In the genomic region with DNA sequence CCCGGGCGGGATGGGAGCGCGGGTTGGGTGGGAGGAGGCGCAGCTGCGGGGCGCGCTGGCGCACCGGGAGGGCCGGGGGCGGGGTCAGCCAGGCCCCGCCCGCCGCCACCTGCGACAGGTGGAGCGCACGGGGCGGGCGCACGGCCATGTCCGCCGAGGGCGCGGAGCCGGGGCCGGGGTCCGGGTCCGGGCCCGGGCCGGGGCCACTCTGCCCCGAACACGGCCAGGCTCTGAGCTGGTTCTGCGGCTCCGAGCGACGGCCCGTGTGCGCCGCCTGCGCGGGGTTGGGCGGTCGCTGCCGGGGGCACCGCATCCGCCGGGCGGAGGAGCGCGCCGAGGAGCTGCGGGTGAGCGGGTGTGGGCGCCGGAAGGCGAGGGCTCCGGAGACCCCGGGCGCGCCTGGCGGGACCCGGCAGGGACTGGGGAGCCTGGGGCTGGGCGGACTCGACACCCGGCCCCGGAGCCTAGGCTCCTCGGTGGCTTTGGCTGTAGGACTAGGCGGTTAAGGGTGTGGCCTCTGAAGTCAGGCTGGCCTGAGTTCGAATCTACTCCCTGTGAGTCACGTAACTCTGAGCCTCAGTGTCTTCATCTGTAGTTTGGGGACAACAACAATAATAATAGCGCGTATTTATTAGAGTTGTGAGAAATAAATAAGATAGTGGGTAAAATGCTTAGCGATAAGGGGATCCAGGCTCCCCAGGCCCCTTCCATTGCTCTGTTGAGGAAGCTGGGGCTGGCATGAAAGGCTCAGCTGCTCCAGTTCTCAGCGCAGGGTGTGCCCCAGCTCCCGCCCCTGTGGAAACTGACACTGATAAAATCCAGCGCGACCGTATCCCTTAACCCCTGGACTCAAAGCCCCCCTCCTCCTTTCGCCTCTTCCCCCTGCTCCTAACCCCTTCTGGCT, we compare ENCODE assay signal across 8 cellular contexts. TPM values are rescaled to one million over a fixed set of nuclear protein-coding genes. Genes with fewer than 3 reads are reported as not detected.
DNase-seq lines count a peak whose midpoint lies in the region; ATAC-seq and TF ChIP-seq lines count a peak whose summit lies in the region.

Gene BSPRY (plus strand): TSS at position 108 of the 904 bp plus-strand sequence. CDS start 39 bp downstream, at position 147.

- intact Hi-C loops in uterus (cut with DNase I; ENCODE audit: low total_unique reads): no loop called here

- H3K4me3 ChIP-seq in adipocyte (ENCODE audit: low read length): peak within 1 kb of the TSS; percentile 62
- H3K4me3 ChIP-seq in uterus: peak within 1 kb of the TSS in 1 of 2 donors; percentile 28

- no peak for TF ChIP-seq CTCF in uterus (IDR thresholded peaks at IDR 0.05)

- TF ChIP-seq POLR2A in uterus (IDR thresholded peaks at IDR 0.05): peak in 1 of 2 donors; percentile 19

- ATAC-seq in GM21529 (IDR thresholded peaks at IDR 0.05; ENCODE audit: unreplicated experiment): peak; percentile 36
- no peak for ATAC-seq in GM19467 (IDR thresholded peaks at IDR 0.05; ENCODE audit: unreplicated experiment)

- H3K27ac ChIP-seq in uterus: no peak within 1 kb of the TSS

- H3K9me3 ChIP-seq in adipocyte (ENCODE audit: control insufficient read depth, low read length) (no peaks in the 10 kb centered on the region), uterus (no peaks in the 10 kb centered on the region)

- H3K36me3 ChIP-seq in adipocyte (ENCODE audit: control insufficient read depth, insufficient read depth, low read length, severe bottlenecking): no peaks in the 10 kb centered on the region
- no peaks in the 10 kb centered on the region for H3K36me3 ChIP-seq in uterus

- DNase-seq in DMS53 (lab: John Stamatoyannopoulos, UW) (peak; percentile 81), NOMO-1 treated with DMSO at 0.1 percent for 48 hours (lab: John Stamatoyannopoulos, UW; ENCODE audit: unreplicated experiment) (peak; percentile 48), adipocyte (ENCODE audit: low read depth) (no peak), iPS-NIHi7 (ENCODE audit: extremely low spot score) (peak; percentile 82), uterus (no peak)
- DNase-seq in stimulated activated CD8-positive, alpha-beta memory T cell treated with anti-CD3 and anti-CD28 coated beads, Interleukin-12 subunit alpha, Interleukin-12 subunit beta, amount 100 ng/mL, for 4 hours (ENCODE audit: low read depth): peak; percentile 10

- peaks cover 4% of the 10 kb centered on the region for H3K4me1 ChIP-seq in adipocyte (ENCODE audit: control insufficient read depth, insufficient read depth, low read length)
- H3K4me1 ChIP-seq in uterus: peaks cover 0 to 10% of the 10 kb centered on the region in 2 donors

- no peak within 1 kb of the TSS for H3K9ac ChIP-seq in adipocyte (ENCODE audit: low read length)

- peaks cover 45% of the 10 kb centered on the region for H3K27me3 ChIP-seq in adipocyte (replicated peaks; ENCODE audit: control insufficient read depth, insufficient read depth, low read length)
- H3K27me3 ChIP-seq in uterus: peaks cover 3 to 14% of the 10 kb centered on the region in 2 donors

RNA-seq across cellular contexts. Expression of gene BSPRY, which starts in this region (rescaled TPM):
- total RNA-seq in uterus: 1 to 10 TPM in 1 of 4 donors, under 1 TPM in 1, not detected in 2; 0.40 to 1.9 TPM

Comparison
In these comparisons a context has a peak if more than half of its experiments do, and no peak if none do; other contexts are left out.
1. DNase-seq: peak in DMS53 (single experiment), NOMO-1 treated with DMSO at 0.1 percent for 48 hours (single experiment), iPS-NIHi7 (single experiment) and stimulated activated CD8-positive, alpha-beta memory T cell treated with anti-CD3 and anti-CD28 coated beads, Interleukin-12 subunit alpha, Interleukin-12 subunit beta, amount 100 ng/mL, for 4 hours (single experiment); none in adipocyte (single experiment) and uterus (0 of 2).